16 cellular contexts compared by ENCODE assay signal in genomic region chr17:6503641-6504195, GRCh38. TPM values are rescaled to one million over a fixed set of nuclear protein-coding genes. Genes with fewer than 3 reads are reported as not detected.
DNase-seq lines count a peak whose midpoint lies in the region; ATAC-seq and TF ChIP-seq lines count a peak whose summit lies in the region.
"Had no signal": no experiment of that assay in that cellular context is flagged by ENCODE, and none has a peak within 500 bp of the region (broad histone marks: within the 10 kb centered on the region; RNA-seq: fewer than 3 reads in every experiment).

No MANE protein-coding gene starts in this region.

- no peak overlapping the region for H3K23ac ChIP-seq in H9 (ENCODE audit: insufficient read length, low read depth, low read length)

- TF ChIP-seq CTCF in H9 (conservative IDR thresholded peaks at IDR 0.05) (no peak), endodermal cell (conservative IDR thresholded peaks at IDR 0.05) (no peak), nephron progenitor cell (IDR thresholded peaks at IDR 0.05) (no peak), spleen (IDR thresholded peaks at IDR 0.05 in 8 of 11, conservative IDR thresholded peaks at IDR 0.05 in 3 of 11) (no peak)

- H3K79me2 ChIP-seq in H9 (ENCODE audit: insufficient read depth, low read length), result no peaks in the 10 kb centered on the region

- H2BK120ac ChIP-seq in H9 (ENCODE audit: low read depth, low read length, poor library complexity, severe bottlenecking), result no peak overlapping the region

- H3K27me3 Mint-ChIP-seq in H9 (ENCODE audit: low read depth), result peaks cover 9% of the 10 kb centered on the region
- peaks cover 7% of the 10 kb centered on the region for H3K27me3 Mint-ChIP-seq in endodermal cell (ENCODE audit: insufficient read depth)
- H3K27me3 Mint-ChIP-seq in nephron progenitor cell (ENCODE audit: low read depth, poor library complexity), result peaks cover 3% of the 10 kb centered on the region

- H3K27me3 ChIP-seq in H9 (ENCODE audit: insufficient read depth, low read length) (no peaks in the 10 kb centered on the region), endodermal cell (ENCODE audit: control insufficient read depth, insufficient read depth, low read length, poor library complexity, severe bottlenecking) (no peaks in the 10 kb centered on the region), spleen (replicated peaks in 1 of 7) (no peaks in the 10 kb centered on the region)

- intact Hi-C loops in spleen (cut with DNase I; ENCODE audit: low total_unique reads), result no loop called here

- H3K4me3 Mint-ChIP-seq in H9 (no peak overlapping the region), endodermal cell (no peak overlapping the region), nephron progenitor cell (no peak overlapping the region)
- H3K4me3 Mint-ChIP-seq: CD8-positive, alpha-beta T cell had no signal

- H2BK20ac ChIP-seq in H9 (ENCODE audit: low read depth, low read length, poor library complexity, severe bottlenecking), result no peak overlapping the region

- no peak overlapping the region for H2BK5ac ChIP-seq in H9 (ENCODE audit: insufficient read length, low read length)

- H3K9me3 ChIP-seq in H9 (ENCODE audit: control insufficient read depth, low read depth, low read length), result no peaks in the 10 kb centered on the region
- no peaks in the 10 kb centered on the region for H3K9me3 ChIP-seq in endodermal cell (ENCODE audit: control insufficient read depth, low read length)
- no peaks in the 10 kb centered on the region for H3K9me3 ChIP-seq in spleen
- H3K9me3 ChIP-seq: Caco-2 had no signal

- no peak overlapping the region for H3K4me2 ChIP-seq in H9 (ENCODE audit: insufficient read depth, insufficient read length, low read length)

- no peak overlapping the region for H3K4ac ChIP-seq in H9 (ENCODE audit: low read depth, low read length)

- peak overlapping the region in 2 of 3 experiments; percentile 44 to 87; a peak in 2 of 7 replicates for H3K27ac Mint-ChIP-seq in H9
- no peak overlapping the region for H3K27ac Mint-ChIP-seq in endodermal cell
- H3K27ac Mint-ChIP-seq in nephron progenitor cell, result peak overlapping the region; percentile 5
- H3K27ac Mint-ChIP-seq: CD8-positive, alpha-beta T cell had no signal

- no peak overlapping the region for H2AFZ ChIP-seq in H9 (ENCODE audit: low read length)

- no peak overlapping the region for H4K8ac ChIP-seq in H9 (replicated peaks; ENCODE audit: insufficient read length, low read depth, low read length)

- ATAC-seq in GM19328 (IDR thresholded peaks at IDR 0.05; ENCODE audit: unreplicated experiment), result no peak
- no peak for ATAC-seq in GM21515 (IDR thresholded peaks at IDR 0.05; ENCODE audit: unreplicated experiment)
- ATAC-seq: CD8-positive, alpha-beta T cell; HCT116 had no signal

- no peaks in the 10 kb centered on the region for H4K20me1 ChIP-seq in H9 (ENCODE audit: control insufficient read depth, insufficient read depth, insufficient read length)

- TF ChIP-seq POLR2A in spleen (IDR thresholded peaks at IDR 0.05), result no peak

- no peak overlapping the region for H3K4me3 ChIP-seq in endodermal cell (ENCODE audit: low read length)
- no peak overlapping the region for H3K4me3 ChIP-seq in spleen

- H3K14ac ChIP-seq in H9 (ENCODE audit: insufficient read depth, low read length), result no peak overlapping the region

- no peaks in the 10 kb centered on the region for H3K23me2 ChIP-seq in H9 (ENCODE audit: insufficient read length, low read depth, low read length, poor library complexity, severe bottlenecking)

- peaks cover 2 to 4% of the 10 kb centered on the region in 2 experiments; a peak in 4 of 5 replicates for H3K9me3 Mint-ChIP-seq in H9
- H3K9me3 Mint-ChIP-seq in endodermal cell, result no peaks in the 10 kb centered on the region
- no peaks in the 10 kb centered on the region for H3K9me3 Mint-ChIP-seq in nephron progenitor cell
- H3K9me3 Mint-ChIP-seq: CD8-positive, alpha-beta T cell had no signal

- H3K27ac ChIP-seq in H9 (ENCODE audit: insufficient read length, low read depth, low read length), result no peak overlapping the region
- H3K27ac ChIP-seq in endodermal cell (ENCODE audit: low read depth, low read length), result no peak overlapping the region
- H3K27ac ChIP-seq in spleen, result peak overlapping the region in 6 of 8 donors; percentile 34 to 72 (median 55)
- H3K27ac ChIP-seq: C4-2B, HL-60 had no signal

- H3K9ac ChIP-seq in H9 (ENCODE audit: extremely low read depth, insufficient read length, low read length) (no peak overlapping the region), endodermal cell (ENCODE audit: extremely low read depth, low read length, poor library complexity, severe bottlenecking) (no peak overlapping the region)

- WGBS in H9 (ENCODE audit: extremely low coverage, insufficient read length, low lambda C conversion rate), result no CpG with 5 or more reads among the region's 7 CpGs
- 84 to 88% methylated on average over 7 of the region's 7 CpGs for WGBS in endodermal cell (ENCODE audit: insufficient coverage in 1 of 2, insufficient read length in 1 of 2), 2 experiments
- 66 to 82% (median 77%) methylated on average over 7 of the region's 7 CpGs for WGBS in spleen, 5 donors

- no peak for DNase-seq in H9
- peak; percentile 38 for DNase-seq in endodermal cell
- DNase-seq in nephron progenitor cell, result no peak
- no peak for DNase-seq in spleen
- DNase-seq in NCI-H2196 treated with DMSO at 0.1 percent for 48 hours (lab: John Stamatoyannopoulos, UW; ENCODE audit: unreplicated experiment), result no peak
- DNase-seq in COLO668 (lab: John Stamatoyannopoulos, UW; ENCODE audit: unreplicated experiment), result no peak
- DNase-seq: ACHN; Caco-2; CD8-positive, alpha-beta T cell; DND-41; GDM1 had no signal

- no peak overlapping the region for H4K5ac ChIP-seq in H9 (ENCODE audit: insufficient read length, low read depth, low read length)

- peaks cover 0 to 6% (median 5%) of the 10 kb centered on the region in 3 experiments; a peak in 2 of 7 replicates for H3K36me3 Mint-ChIP-seq in H9 (ENCODE audit: insufficient read depth in 1 of 3, low read depth in 3 of 3)
- no peaks in the 10 kb centered on the region for H3K36me3 Mint-ChIP-seq in endodermal cell (ENCODE audit: low read depth)
- no peaks in the 10 kb centered on the region for H3K36me3 Mint-ChIP-seq in nephron progenitor cell (ENCODE audit: low read depth)
- H3K36me3 Mint-ChIP-seq: CD8-positive, alpha-beta T cell had no signal

- no peak overlapping the region for H2BK15ac ChIP-seq in H9 (ENCODE audit: low read depth, low read length)

- no peak overlapping the region for H2BK12ac ChIP-seq in H9 (ENCODE audit: insufficient read length, low read depth, low read length)

- H3K79me1 ChIP-seq in H9 (ENCODE audit: insufficient read depth, low read depth, low read length, poor library complexity, severe bottlenecking), result no peaks in the 10 kb centered on the region

- H4K91ac ChIP-seq in H9 (ENCODE audit: insufficient read length, low read depth, low read length), result no peak overlapping the region

- peaks cover 13 to 14% of the 10 kb centered on the region in 2 experiments for H3K4me1 Mint-ChIP-seq in H9
- no peaks in the 10 kb centered on the region for H3K4me1 Mint-ChIP-seq in endodermal cell
- H3K4me1 Mint-ChIP-seq in nephron progenitor cell, result peaks cover 30% of the 10 kb centered on the region

- H3K36me3 ChIP-seq in endodermal cell (ENCODE audit: control insufficient read depth, insufficient read depth, low read length) (no peaks in the 10 kb centered on the region), spleen (peaks cover 0 to 45% (median 0%) of the 10 kb centered on the region in 6 donors)

- no peak overlapping the region for H2AK5ac ChIP-seq in H9 (ENCODE audit: insufficient read length, low read length)

- H3K56ac ChIP-seq in H9 (ENCODE audit: insufficient read length, low read depth, low read length), result no peak overlapping the region

- H3K4me1 ChIP-seq in H9 (ENCODE audit: insufficient read depth, low read length), result no peaks in the 10 kb centered on the region
- no peaks in the 10 kb centered on the region for H3K4me1 ChIP-seq in endodermal cell (ENCODE audit: control insufficient read depth, insufficient read depth, low read length)
- peaks cover 4 to 89% (median 31%) of the 10 kb centered on the region in 6 donors for H3K4me1 ChIP-seq in spleen
- H3K4me1 ChIP-seq: Caco-2 had no signal

- no peak overlapping the region for H3T11ph ChIP-seq in H9 (ENCODE audit: low read length)

- H3K18ac ChIP-seq in H9 (ENCODE audit: insufficient read length, low read depth, low read length), result no peak overlapping the region

RNA-seq across cellular contexts. Expression of gene PITPNM3, which starts 52.6 kb away (rescaled TPM):
- total RNA-seq in H9 (2021) (2.7 and 3.4 TPM in 2 replicates), endodermal cell (1 to 10 TPM; 1.8 to 2.7 TPM), spleen (100 to 1,000 TPM in 6 of 7 donors, 10 to 100 TPM in 1; 51.9 to 215 (median 140) TPM)
- 1.1 TPM for polyA plus RNA-seq in endodermal cell (2013, experiment 1 of 2)
- polyA plus RNA-seq in endodermal cell (2013, experiment 2 of 2), result 1.3 TPM
- polyA plus RNA-seq in spleen, result 10 to 100 TPM in 1 of 3 donors, 1 to 10 TPM in 2; 5.4 to 63.3 (median 9.1) TPM

RNA-seq across cellular contexts. Expression of gene PIMREG, which starts 59.5 kb away (rescaled TPM):
- total RNA-seq in H9 (2021) (91.6 and 92.5 TPM in 2 replicates), endodermal cell (10 to 100 TPM; 33.4 to 68.7 TPM), spleen (10 to 100 TPM in 1 of 7 donors, 1 to 10 TPM in 6; 1.8 to 11.6 (median 3.9) TPM)
- 98.1 TPM for polyA plus RNA-seq in endodermal cell (2013, experiment 1 of 2)
- polyA plus RNA-seq in endodermal cell (2013, experiment 2 of 2), result 101 TPM
- polyA plus RNA-seq in spleen, result 1 to 10 TPM; 1.3 to 4.0 (median 1.6) TPM
- total RNA-seq: CD8-positive, alpha-beta T cell had no signal

Comparison
In these comparisons a context has a peak if more than half of its experiments do, and no peak if none do; other contexts are left out.
1. H3K27ac ChIP-seq: peak in spleen (6 of 8); none in H9 (single experiment) and endodermal cell (single experiment).
2. RNA of gene PITPNM3, which starts 52.6 kb away (total RNA-seq): 51.9 to 215 TPM in spleen; 2.7 to 3.4 TPM in H9 and 1.8 to 2.7 TPM in endodermal cell; every median in the first group is over 10 times any median in the second.